Comparison of ENCODE assay signal across 24 cellular contexts in the genomic region with DNA sequence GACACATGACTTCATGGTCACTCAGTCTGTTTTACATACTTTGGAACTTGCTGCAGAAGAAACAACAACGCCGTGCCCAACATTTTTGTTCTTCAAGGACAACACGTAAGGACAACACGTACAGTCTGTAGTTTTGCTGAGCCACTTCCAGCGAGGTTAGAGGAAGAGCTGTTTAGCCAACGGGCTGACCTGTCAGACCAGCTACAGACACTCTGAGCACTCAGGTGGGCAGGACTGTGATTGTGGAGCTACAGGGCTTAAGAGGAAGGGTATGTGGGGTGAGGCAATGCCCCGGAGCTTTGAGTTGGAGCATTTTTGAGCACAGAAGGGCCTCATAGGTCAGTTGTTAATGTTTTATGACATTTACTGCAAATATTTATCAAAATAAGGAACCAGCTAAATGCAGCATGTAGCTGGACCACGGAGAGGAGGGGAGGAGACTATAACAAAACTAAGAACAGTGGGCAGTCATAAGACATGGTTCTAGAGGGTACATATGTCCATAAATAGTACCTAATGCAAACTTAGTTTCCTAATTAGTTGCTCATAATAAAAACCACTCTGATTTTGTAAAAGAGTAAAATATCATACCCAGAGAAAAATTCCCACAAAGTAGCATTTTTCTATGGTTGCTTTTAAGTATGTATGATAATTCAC. TPM values are rescaled to one million over a fixed set of nuclear protein-coding genes. Genes with fewer than 3 reads are reported as not detected.
DNase-seq lines count a peak whose midpoint lies in the region; ATAC-seq and TF ChIP-seq lines count a peak whose summit lies in the region.
"Had no signal": no experiment of that assay in that cellular context is flagged by ENCODE, and none has a peak within 500 bp of the region (broad histone marks: within the 10 kb centered on the region; RNA-seq: fewer than 3 reads in every experiment).

No MANE protein-coding gene starts in this region.

- no peak overlapping the region for H3K9ac ChIP-seq in trophoblast cell (ENCODE audit: low read length)

- H3K27ac Mint-ChIP-seq in Calu3 (ENCODE audit: unreplicated experiment), result peak overlapping the region; percentile 19
- no peak overlapping the region for H3K27ac Mint-ChIP-seq in natural killer cell treated with Interleukin-12 subunit alpha and Interleukin-12 subunit beta and Interleukin-15 and Interleukin-18, amount 100 ng/mL, for 72 hours
- H3K27ac Mint-ChIP-seq: activated T-cell treated with anti-CD3 and anti-CD28 coated beads, Interleukin-2, amount 50 U/mL, for 24 hours; memory B cell; stimulated activated naive CD8-positive, alpha-beta T cell treated with anti-CD3 and anti-CD28 coated beads, Interleukin-15, amount 100 ng/mL, for 72 hours had no signal

- H3K14ac ChIP-seq in trophoblast cell (ENCODE audit: low read length), result no peak overlapping the region

- no peak overlapping the region for H4K91ac ChIP-seq in trophoblast cell (ENCODE audit: low read depth, low read length)

- no peak overlapping the region for H2BK12ac ChIP-seq in trophoblast cell (ENCODE audit: low read length)

- no peak overlapping the region for H2AK5ac ChIP-seq in trophoblast cell (ENCODE audit: low read length)

- H2AFZ ChIP-seq in trophoblast cell (ENCODE audit: insufficient read depth, low read length, poor library complexity), result no peak overlapping the region

- no peak overlapping the region for H3K4me3 ChIP-seq in trophoblast cell (ENCODE audit: low read depth, low read length)
- H3K4me3 ChIP-seq: cardiac muscle cell, spleen had no signal

- TF ChIP-seq CTCF in Calu3 (IDR thresholded peaks at IDR 0.05; ENCODE audit: unreplicated experiment) (no peak), VCaP (conservative IDR thresholded peaks at IDR 0.05) (no peak)

- peak overlapping the region; percentile 85 for H3K27ac ChIP-seq in VCaP
- no peak overlapping the region for H3K27ac ChIP-seq in trophoblast cell (ENCODE audit: low read depth, low read length)
- H3K27ac ChIP-seq: cardiac muscle cell, HL-60, spleen had no signal

- no peak overlapping the region for H3K23ac ChIP-seq in trophoblast cell (ENCODE audit: low read length)

- H3K36me3 ChIP-seq in trophoblast cell (ENCODE audit: control insufficient read depth in 1 of 2, insufficient read depth in 2 of 2, low read length in 2 of 2), result no peaks in the 10 kb centered on the region
- H3K36me3 ChIP-seq: cardiac muscle cell, spleen had no signal

- peak overlapping the region; percentile 9 for H3K4me3 Mint-ChIP-seq in Calu3 (ENCODE audit: low read depth, unreplicated experiment)
- H3K4me3 Mint-ChIP-seq in natural killer cell treated with Interleukin-12 subunit alpha and Interleukin-12 subunit beta and Interleukin-15 and Interleukin-18, amount 100 ng/mL, for 72 hours, result no peak overlapping the region
- H3K4me3 Mint-ChIP-seq: activated T-cell treated with anti-CD3 and anti-CD28 coated beads, Interleukin-2, amount 50 U/mL, for 24 hours; memory B cell; stimulated activated naive CD8-positive, alpha-beta T cell treated with anti-CD3 and anti-CD28 coated beads, Interleukin-15, amount 100 ng/mL, for 72 hours had no signal

- H3K27me3 Mint-ChIP-seq in Calu3 (ENCODE audit: unreplicated experiment), result no peaks in the 10 kb centered on the region
- peaks cover 2 to 4% of the 10 kb centered on the region in 2 donors for H3K27me3 Mint-ChIP-seq in natural killer cell treated with Interleukin-12 subunit alpha and Interleukin-12 subunit beta and Interleukin-15 and Interleukin-18, amount 100 ng/mL, for 72 hours
- H3K27me3 Mint-ChIP-seq: activated T-cell treated with anti-CD3 and anti-CD28 coated beads, Interleukin-2, amount 50 U/mL, for 24 hours had no signal

- no peaks in the 10 kb centered on the region for H3K27me3 ChIP-seq in trophoblast cell (ENCODE audit: insufficient read depth, low read length)
- H3K27me3 ChIP-seq: cardiac muscle cell, spleen had no signal

- peaks cover 0 to 4% of the 10 kb centered on the region in 2 experiments for H3K4me1 ChIP-seq in trophoblast cell (ENCODE audit: control insufficient read depth in 1 of 2, insufficient read depth in 2 of 2, low read length in 2 of 2)
- H3K4me1 ChIP-seq: spleen had no signal

- H4K8ac ChIP-seq in trophoblast cell (ENCODE audit: low read depth, low read length), result no peak overlapping the region

- no CpG with 5 or more reads among the region's 8 CpGs for WGBS in trophoblast cell (ENCODE audit: extremely low coverage, insufficient coverage, insufficient read length)

- BruUV-seq in Calu3 (replicated peaks; lab: Mats Ljungman, UMichigan), result no TSS peak

- no peak overlapping the region for H2BK120ac ChIP-seq in trophoblast cell (ENCODE audit: insufficient read depth, low read length, poor library complexity)

- peak; percentile 49 for ATAC-seq in GM19463 (IDR thresholded peaks at IDR 0.05; ENCODE audit: unreplicated experiment)
- ATAC-seq in natural killer cell treated with Interleukin-12 subunit alpha and Interleukin-12 subunit beta and Interleukin-15 and Interleukin-18, amount 100 ng/mL, for 72 hours, result no peak
- ATAC-seq in GM21717 (IDR thresholded peaks at IDR 0.05; ENCODE audit: unreplicated experiment), result no peak
- ATAC-seq: SK-N-SH treated with all-trans-retinoic acid at 6 μM for 48 hours; stimulated activated naive CD8-positive, alpha-beta T cell treated with anti-CD3 and anti-CD28 coated beads, Interleukin-15, amount 100 ng/mL, for 72 hours had no signal

- intact Hi-C loops in Calu3 (cut with micrococcal nuclease; ENCODE audit: unreplicated experiment), result no loop called here

- no peaks in the 10 kb centered on the region for H3K79me1 ChIP-seq in trophoblast cell (ENCODE audit: low read length)

- no peak overlapping the region for H2BK5ac ChIP-seq in trophoblast cell (ENCODE audit: low read depth, low read length, poor library complexity)

- H3K18ac ChIP-seq in trophoblast cell (ENCODE audit: low read length), result no peak overlapping the region

- no peaks in the 10 kb centered on the region for H3K79me2 ChIP-seq in trophoblast cell (ENCODE audit: control insufficient read depth, insufficient read depth, low read length, poor library complexity)

- no peak overlapping the region for H3K4ac ChIP-seq in trophoblast cell (ENCODE audit: low read depth, low read length)

- CTCF ChIA-PET in Calu3 (lab: Charles Lee), result interaction anchor here (0.5 to 1.6 kb wide), 5 partner anchors 9 to 114 kb away, joined by 3 to 16 read pairs (median 5); no protein-coding TSS in a partner anchor

- H3K9me3 ChIP-seq in trophoblast cell (ENCODE audit: insufficient read depth, low read depth, low read length), result no peaks in the 10 kb centered on the region
- H3K9me3 ChIP-seq: spleen had no signal

- H4K12ac ChIP-seq in trophoblast cell (ENCODE audit: low read depth, low read length), result no peak overlapping the region

- DNase-seq in Calu3 (peak; percentile 34), trophoblast cell (peak; percentile 78 to 79), SHP77 (lab: John Stamatoyannopoulos, UW) (no peak), mucosa of gallbladder (ENCODE audit: low spot score) (no peak)
- no peak for DNase-seq in natural killer cell treated with Interleukin-12 subunit alpha and Interleukin-12 subunit beta and Interleukin-15 and Interleukin-18, amount 100 ng/mL, for 72 hours (ENCODE audit: low spot score)
- DNase-seq: activated CD8-positive, alpha-beta memory T cell treated with anti-CD3 and anti-CD28 coated beads for 24 hours; activated T-cell treated with anti-CD3 and anti-CD28 coated beads, Interleukin-2, amount 50 U/mL, for 24 hours; amygdala; cortex of kidney; DMS79; NCI-H1417 treated with DMSO at 0.1 percent for 48 hours; NCI-H526 treated with DMSO at 0.1 percent for 48 hours; nucleus accumbens; retina; spleen; stimulated activated CD4-positive, alpha-beta T cell treated with anti-CD3 and anti-CD28 coated beads, Interleukin-4, amount 100 ng/mL, for 24 hours; stimulated activated naive CD8-positive, alpha-beta T cell treated with anti-CD3 and anti-CD28 coated beads, Interleukin-15, amount 100 ng/mL, for 72 hours had no signal

- H3K4me1 Mint-ChIP-seq in Calu3 (ENCODE audit: low read depth, unreplicated experiment), result peaks cover 40% of the 10 kb centered on the region
- H3K4me1 Mint-ChIP-seq in natural killer cell treated with Interleukin-12 subunit alpha and Interleukin-12 subunit beta and Interleukin-15 and Interleukin-18, amount 100 ng/mL, for 72 hours (ENCODE audit: low read depth in 2 of 2), result no peaks in the 10 kb centered on the region
- H3K4me1 Mint-ChIP-seq: memory B cell; stimulated activated naive CD8-positive, alpha-beta T cell treated with anti-CD3 and anti-CD28 coated beads, Interleukin-15, amount 100 ng/mL, for 72 hours had no signal

- H3K4me2 ChIP-seq in trophoblast cell (ENCODE audit: low read length), result no peak overlapping the region

- H3K9me3 Mint-ChIP-seq in Calu3 (ENCODE audit: low read depth, unreplicated experiment), result no peaks in the 10 kb centered on the region
- H3K9me3 Mint-ChIP-seq in natural killer cell treated with Interleukin-12 subunit alpha and Interleukin-12 subunit beta and Interleukin-15 and Interleukin-18, amount 100 ng/mL, for 72 hours, result no peaks in the 10 kb centered on the region
- H3K9me3 Mint-ChIP-seq: activated T-cell treated with anti-CD3 and anti-CD28 coated beads, Interleukin-2, amount 50 U/mL, for 24 hours; memory B cell; stimulated activated naive CD8-positive, alpha-beta T cell treated with anti-CD3 and anti-CD28 coated beads, Interleukin-15, amount 100 ng/mL, for 72 hours had no signal

- no peaks in the 10 kb centered on the region for H3K36me3 Mint-ChIP-seq in Calu3 (ENCODE audit: insufficient read depth, unreplicated experiment)
- H3K36me3 Mint-ChIP-seq in natural killer cell treated with Interleukin-12 subunit alpha and Interleukin-12 subunit beta and Interleukin-15 and Interleukin-18, amount 100 ng/mL, for 72 hours, result no peaks in the 10 kb centered on the region
- H3K36me3 Mint-ChIP-seq: memory B cell had no signal

RNA-seq across cellular contexts. Expression of a gene that starts 26.3 kb away (rescaled TPM):
- total RNA-seq in Calu3 (2022) (82.6 and 84.7 TPM in 2 replicates), mucosa of gallbladder (43.6 TPM)
- polyA plus RNA-seq in trophoblast cell (2013), result 36.0 and 39.0 TPM in 2 replicates
- 10 to 100 TPM; 87.6 to 88.3 TPM for total RNA-seq in natural killer cell treated with Interleukin-12 subunit alpha and Interleukin-12 subunit beta and Interleukin-15 and Interleukin-18, amount 100 ng/mL, for 72 hours

RNA-seq across cellular contexts. Expression of a gene that starts 50.1 kb away (rescaled TPM):
- total RNA-seq in Calu3 (2022), result 6.9 and 7.8 TPM in 2 replicates
- polyA plus RNA-seq in trophoblast cell (2013), result not detected in 2 replicates
- total RNA-seq in mucosa of gallbladder, result 3.1 TPM
- total RNA-seq in natural killer cell treated with Interleukin-12 subunit alpha and Interleukin-12 subunit beta and Interleukin-15 and Interleukin-18, amount 100 ng/mL, for 72 hours, result not detected

Comparison
In these comparisons a context has a peak if more than half of its experiments do, and no peak if none do; other contexts are left out.
1. DNase-seq: peak in Calu3 (single experiment) and trophoblast cell (2 of 2); none in SHP77 (0 of 2), mucosa of gallbladder (single experiment) and natural killer cell treated with Interleukin-12 subunit alpha and Interleukin-12 subunit beta and Interleukin-15 and Interleukin-18, amount 100 ng/mL, for 72 hours (single experiment).